In the genomic region with DNA sequence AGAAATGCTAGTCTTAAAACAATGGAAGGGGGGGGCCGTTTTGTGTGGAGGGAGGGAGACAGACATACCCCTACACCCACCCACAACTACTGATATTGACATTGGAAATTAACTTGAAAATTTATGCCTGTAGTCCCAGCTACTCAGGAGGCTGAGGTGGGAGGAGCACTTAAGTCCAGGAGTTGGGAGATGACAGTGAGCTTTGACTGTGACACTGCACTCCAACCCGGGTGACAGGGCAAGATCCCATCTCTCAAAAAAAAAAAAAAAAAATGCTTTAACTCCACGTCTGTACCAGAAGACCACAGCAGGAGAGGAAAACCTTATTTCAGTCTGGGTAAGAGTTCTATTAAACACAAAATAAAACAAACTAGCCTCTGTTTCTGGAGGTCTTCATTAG, we compare ENCODE assay signal across 12 cellular contexts. TPM values are rescaled to one million over a fixed set of nuclear protein-coding genes. Genes with fewer than 3 reads are reported as not detected.
DNase-seq lines count a peak whose midpoint lies in the region; ATAC-seq and TF ChIP-seq lines count a peak whose summit lies in the region.
"Had no signal": no experiment of that assay in that cellular context is flagged by ENCODE, and none has a peak within 500 bp of the region (broad histone marks: within the 10 kb centered on the region; RNA-seq: fewer than 3 reads in every experiment).

No MANE protein-coding gene starts in this region.

- H4K20me1 ChIP-seq in SU-DHL-6 (ENCODE audit: low read depth, low read length) (peaks cover 12% of the 10 kb centered on the region), fibroblast of lung (ENCODE audit: control insufficient read depth, extremely low read depth, insufficient read depth, low read length) (peaks cover 2% of the 10 kb centered on the region)

- H3K36me3 ChIP-seq in SU-DHL-6 (ENCODE audit: low read length) (no peaks in the 10 kb centered on the region), fibroblast of lung (ENCODE audit: control insufficient read depth, insufficient read depth, low read length) (no peaks in the 10 kb centered on the region)
- H3K36me3 ChIP-seq: esophagus squamous epithelium had no signal

- H2AFZ ChIP-seq in SU-DHL-6 (ENCODE audit: low read depth, low read length, severe bottlenecking) (no peak overlapping the region), fibroblast of lung (ENCODE audit: low read length) (no peak overlapping the region)

- H3K4me1 Mint-ChIP-seq in activated T-cell treated with anti-CD3 and anti-CD28 coated beads, Interleukin-2, amount 50 U/mL, for 4 hours (ENCODE audit: low read depth), result peaks cover 45% of the 10 kb centered on the region
- peaks cover 47% of the 10 kb centered on the region for H3K4me1 Mint-ChIP-seq in stimulated activated effector memory CD8-positive, alpha-beta T cell treated with anti-CD3 and anti-CD28 coated beads, Interleukin-12 subunit alpha, Interleukin-12 subunit beta, amount 100 ng/mL, for 72 hours

- TF ChIP-seq CTCF in SU-DHL-6 (IDR thresholded peaks at IDR 0.05; ENCODE audit: insufficient read depth, low read length, poor library complexity, severe bottlenecking), result no peak
- TF ChIP-seq CTCF in fibroblast of lung (conservative IDR thresholded peaks at IDR 0.05 in 1 of 2, IDR thresholded peaks at IDR 0.05 in 1 of 2; ENCODE audit: low read depth in 1 of 2, low read length in 2 of 2), result no peak

- no peaks in the 10 kb centered on the region for H3K9me3 Mint-ChIP-seq in activated T-cell treated with anti-CD3 and anti-CD28 coated beads, Interleukin-2, amount 50 U/mL, for 4 hours
- H3K9me3 Mint-ChIP-seq in stimulated activated effector memory CD8-positive, alpha-beta T cell treated with anti-CD3 and anti-CD28 coated beads, Interleukin-12 subunit alpha, Interleukin-12 subunit beta, amount 100 ng/mL, for 72 hours, result no peaks in the 10 kb centered on the region

- H3K9me3 ChIP-seq in SU-DHL-6 (ENCODE audit: insufficient read depth, low read length), result no peaks in the 10 kb centered on the region
- no peaks in the 10 kb centered on the region for H3K9me3 ChIP-seq in fibroblast of lung (ENCODE audit: control insufficient read depth, insufficient read depth, low read depth, low read length)
- H3K9me3 ChIP-seq: esophagus squamous epithelium had no signal

- peak overlapping the region; percentile 93 for H3K4me3 Mint-ChIP-seq in activated T-cell treated with anti-CD3 and anti-CD28 coated beads, Interleukin-2, amount 50 U/mL, for 4 hours
- peak overlapping the region; percentile 89 for H3K4me3 Mint-ChIP-seq in stimulated activated effector memory CD8-positive, alpha-beta T cell treated with anti-CD3 and anti-CD28 coated beads, Interleukin-12 subunit alpha, Interleukin-12 subunit beta, amount 100 ng/mL, for 72 hours

- H3K9ac ChIP-seq in SU-DHL-6 (ENCODE audit: low read length), result no peak overlapping the region
- H3K9ac ChIP-seq in fibroblast of lung (ENCODE audit: insufficient read depth, low read length), result no peak overlapping the region

- DNase-seq in activated T-cell treated with anti-CD3 and anti-CD28 coated beads, Interleukin-2, amount 50 U/mL, for 4 hours, result no peak
- DNase-seq in activated T-cell treated with anti-CD3 and anti-CD28 coated beads for 4 hours, result no peak
- no peak for DNase-seq in fibroblast of lung (ENCODE audit: low read depth in 2 of 2)
- no peak for DNase-seq in stimulated activated effector memory CD8-positive, alpha-beta T cell treated with anti-CD3 and anti-CD28 coated beads, Interleukin-12 subunit alpha, Interleukin-12 subunit beta, amount 100 ng/mL, for 72 hours (ENCODE audit: low spot score in 2 of 2)
- DNase-seq in C1 segment of cervical spinal cord (lab: John Stamatoyannopoulos, UW), result no peak
- no peak for DNase-seq in NCI-H1092 treated with DMSO at 0.1 percent for 48 hours (lab: John Stamatoyannopoulos, UW)
- DNase-seq: esophagus squamous epithelium; NCI-H774; stimulated activated naive CD4-positive, alpha-beta T cell; T1000 had no signal

- no peaks in the 10 kb centered on the region for H3K27me3 Mint-ChIP-seq in activated T-cell treated with anti-CD3 and anti-CD28 coated beads, Interleukin-2, amount 50 U/mL, for 4 hours (ENCODE audit: low read depth)

- H3K4me3 ChIP-seq in SU-DHL-6 (ENCODE audit: insufficient read depth, low read length, poor library complexity, severe bottlenecking) (no peak overlapping the region), fibroblast of lung (replicated peaks in 1 of 4; ENCODE audit: control extremely low read depth in 1 of 4, insufficient read depth in 1 of 4, low read depth in 3 of 4, low read length in 4 of 4) (peak overlapping the region; percentile 60 to 93 (median 86))

- peaks cover 5% of the 10 kb centered on the region for H3K36me3 Mint-ChIP-seq in activated T-cell treated with anti-CD3 and anti-CD28 coated beads, Interleukin-2, amount 50 U/mL, for 4 hours (ENCODE audit: insufficient read depth)
- peaks cover 25% of the 10 kb centered on the region for H3K36me3 Mint-ChIP-seq in stimulated activated effector memory CD8-positive, alpha-beta T cell treated with anti-CD3 and anti-CD28 coated beads, Interleukin-12 subunit alpha, Interleukin-12 subunit beta, amount 100 ng/mL, for 72 hours

- peaks cover 40% of the 10 kb centered on the region; the same call in 1 of the 2 replicates for H3K79me2 ChIP-seq in SU-DHL-6 (ENCODE audit: insufficient read depth, low read length)
- H3K79me2 ChIP-seq in fibroblast of lung (ENCODE audit: control insufficient read depth, insufficient read depth, low read length), result peaks cover 58% of the 10 kb centered on the region

- H3K4me2 ChIP-seq in SU-DHL-6 (ENCODE audit: low read depth, low read length, poor library complexity, severe bottlenecking) (peak overlapping the region; percentile 62), fibroblast of lung (ENCODE audit: extremely low read depth, insufficient read depth, low read length) (peak overlapping the region; percentile 85)

- ATAC-seq in activated T-cell treated with anti-CD3 and anti-CD28 coated beads, Interleukin-2, amount 50 U/mL, for 4 hours, result no peak
- no peak for ATAC-seq in stimulated activated effector memory CD8-positive, alpha-beta T cell treated with anti-CD3 and anti-CD28 coated beads, Interleukin-12 subunit alpha, Interleukin-12 subunit beta, amount 100 ng/mL, for 72 hours
- no peak for ATAC-seq in HG03571 (IDR thresholded peaks at IDR 0.05; ENCODE audit: unreplicated experiment)

- H3K27ac ChIP-seq in SU-DHL-6 (ENCODE audit: low read depth, low read length) (no peak overlapping the region), fibroblast of lung (ENCODE audit: insufficient read depth, low read length) (no peak overlapping the region)

- peak overlapping the region; percentile 52 for H3K27ac Mint-ChIP-seq in stimulated activated effector memory CD8-positive, alpha-beta T cell treated with anti-CD3 and anti-CD28 coated beads, Interleukin-12 subunit alpha, Interleukin-12 subunit beta, amount 100 ng/mL, for 72 hours

- H3K27me3 ChIP-seq in SU-DHL-6 (ENCODE audit: low read length), result no peaks in the 10 kb centered on the region
- H3K27me3 ChIP-seq in fibroblast of lung (ENCODE audit: control insufficient read depth, insufficient read depth, low read length), result no peaks in the 10 kb centered on the region
- H3K27me3 ChIP-seq: esophagus squamous epithelium had no signal

- no peaks in the 10 kb centered on the region for H3K9me2 ChIP-seq in SU-DHL-6 (replicated peaks; ENCODE audit: insufficient read depth, low read length)

- H3F3A ChIP-seq in SU-DHL-6 (ENCODE audit: insufficient read depth), result no peaks in the 10 kb centered on the region

- peaks cover 8% of the 10 kb centered on the region for H3K4me1 ChIP-seq in fibroblast of lung (ENCODE audit: control insufficient read depth, extremely low read depth, insufficient read depth, low read length)

RNA-seq across cellular contexts. Expression of gene TBC1D20, which starts 2.2 kb away (rescaled TPM):
- total RNA-seq in activated T-cell treated with anti-CD3 and anti-CD28 coated beads, Interleukin-2, amount 50 U/mL, for 4 hours, result 10 to 100 TPM; 21.2 to 25.5 (median 23.9) TPM
- total RNA-seq in fibroblast of lung, result 28.8 and 33.9 TPM in 2 replicates
- polyA plus RNA-seq in fibroblast of lung, result 36.8 and 38.3 TPM in 2 replicates
- polyA plus RNA-seq in fibroblast of lung (2012), result 26.4 and 32.0 TPM in 2 replicates
- polyA minus RNA-seq in fibroblast of lung (ENCODE audit: low replicate concordance), result 85.2 and 108 TPM in 2 replicates

RNA-seq across cellular contexts. Expression of gene RBCK1, which starts 52.1 kb away (rescaled TPM):
- 100 to 1,000 TPM in 2 of 3 donors, 10 to 100 TPM in 1; 87.1 to 104 (median 103) TPM for total RNA-seq in activated T-cell treated with anti-CD3 and anti-CD28 coated beads, Interleukin-2, amount 50 U/mL, for 4 hours
- total RNA-seq in fibroblast of lung, result 81.7 and 89.0 TPM in 2 replicates
- 35.2 and 36.3 TPM in 2 replicates for polyA plus RNA-seq in fibroblast of lung
- polyA plus RNA-seq in fibroblast of lung (2012), result 75.4 and 89.7 TPM in 2 replicates
- 155 and 234 TPM in 2 replicates for polyA minus RNA-seq in fibroblast of lung (ENCODE audit: low replicate concordance)
